In genomic region chr4:133865606-133866327, GRCh38 we compare ENCODE assay signal across 10 cellular contexts.
DNase-seq lines count a peak whose midpoint lies in the region; ATAC-seq and TF ChIP-seq lines count a peak whose summit lies in the region.
"Had no signal": no experiment of that assay in that cellular context is flagged by ENCODE, and none has a peak within 500 bp of the region (broad histone marks: within the 10 kb centered on the region; RNA-seq: fewer than 3 reads in every experiment).

No MANE protein-coding gene starts in this region.

- H3K27me3 Mint-ChIP-seq in activated T-cell treated with anti-CD3 and anti-CD28 coated beads, Interleukin-2, amount 50 U/mL, for 72 hours (ENCODE audit: low read depth): no peaks in the 10 kb centered on the region

- DNase-seq in Daoy (ENCODE audit: low read depth): peak; percentile 87
- peak; percentile 27 for DNase-seq in MV-4-11 (lab: John Stamatoyannopoulos, UW)
- peak; percentile 97 for DNase-seq in astrocyte of the spinal cord (ENCODE audit: low read depth, low spot score)
- DNase-seq in kidney glomerular epithelial cell (lab: John Stamatoyannopoulos, UW): peak; percentile 92
- DNase-seq in retina: no peak
- DNase-seq in activated T-cell treated with anti-CD3 and anti-CD28 coated beads, Interleukin-2, amount 50 U/mL, for 72 hours: no peak
- DNase-seq: KG1, pancreas had no signal

- no peak overlapping the region for H3K4me3 ChIP-seq in astrocyte of the spinal cord (ENCODE audit: low read depth, low read length)
- H3K4me3 ChIP-seq: pancreas had no signal

- H3K27ac Mint-ChIP-seq in activated T-cell treated with anti-CD3 and anti-CD28 coated beads, Interleukin-2, amount 50 U/mL, for 72 hours: no peak overlapping the region

- no peak overlapping the region for H3K4me3 Mint-ChIP-seq in activated T-cell treated with anti-CD3 and anti-CD28 coated beads, Interleukin-2, amount 50 U/mL, for 72 hours

- no peaks in the 10 kb centered on the region for H3K4me1 Mint-ChIP-seq in activated T-cell treated with anti-CD3 and anti-CD28 coated beads, Interleukin-2, amount 50 U/mL, for 72 hours (ENCODE audit: low read depth)

- no peak for TF ChIP-seq CTCF in astrocyte of the spinal cord (IDR thresholded peaks at IDR 0.05; ENCODE audit: low read depth, low read length)

- peaks cover 0 to 14% of the 10 kb centered on the region in 2 donors for H3K9me3 Mint-ChIP-seq in activated T-cell treated with anti-CD3 and anti-CD28 coated beads, Interleukin-2, amount 50 U/mL, for 72 hours

- ATAC-seq in GM21825 (IDR thresholded peaks at IDR 0.05; ENCODE audit: unreplicated experiment): no peak
- ATAC-seq in HG02610 (IDR thresholded peaks at IDR 0.05; ENCODE audit: unreplicated experiment): no peak
- ATAC-seq in activated T-cell treated with anti-CD3 and anti-CD28 coated beads, Interleukin-2, amount 50 U/mL, for 72 hours (replicated peaks in 1 of 2): no peak

- in situ Hi-C loops in astrocyte of the spinal cord (cut with HindIII; ENCODE audit: low sequenced_read_pairs): no loop called here

- H3K36me3 Mint-ChIP-seq in activated T-cell treated with anti-CD3 and anti-CD28 coated beads, Interleukin-2, amount 50 U/mL, for 72 hours (ENCODE audit: insufficient read depth in 2 of 2): peaks cover 0 to 2% of the 10 kb centered on the region in 2 donors

Comparison
In these comparisons a context has a peak if more than half of its experiments do, and no peak if none do; other contexts are left out.
1. DNase-seq: peak in Daoy (single experiment), MV-4-11 (single experiment), astrocyte of the spinal cord (single experiment) and kidney glomerular epithelial cell (single experiment); none in retina (single experiment) and activated T-cell treated with anti-CD3 and anti-CD28 coated beads, Interleukin-2, amount 50 U/mL, for 72 hours (0 of 2).